ENCODE assay signal across 8 cellular contexts in genomic region chr11:100957499-100957898, GRCh38.
"Had no signal": no experiment of that assay in that cellular context is flagged by ENCODE, and none has a peak within 500 bp of the region (broad histone marks: within the 10 kb centered on the region; RNA-seq: fewer than 3 reads in every experiment).

No MANE protein-coding gene starts in this region.

- DNase-seq: GDM1, GF-D8 had no signal

- ATAC-seq: GM12878 had no signal

- FAIRE-seq: G401.6, GM12878, GM12891, GM12892, GM18507, GM19239 had no signal

- H3K4me3 ChIP-seq: GM12878 had no signal
